25 cellular contexts compared by ENCODE assay signal in the genomic region with DNA sequence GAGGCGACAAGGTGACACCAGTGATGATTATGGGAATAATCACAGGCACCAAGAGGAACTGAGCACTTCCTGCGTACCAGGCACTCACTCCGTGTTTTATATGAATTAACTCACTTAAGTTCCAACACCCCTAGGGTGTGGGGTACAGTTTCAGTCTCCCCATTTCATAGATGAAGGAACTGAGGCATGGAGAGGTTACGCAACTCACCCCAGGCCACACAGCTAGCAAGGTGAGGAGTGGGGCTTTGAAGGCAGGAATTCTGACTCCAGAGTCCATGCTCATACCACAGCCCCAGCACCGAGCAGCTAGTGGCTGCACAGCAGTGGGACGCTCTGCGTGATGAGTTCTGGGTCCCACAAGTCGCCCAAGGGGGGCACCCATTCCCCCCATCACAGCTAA. TPM values are rescaled to one million over a fixed set of nuclear protein-coding genes. Genes with fewer than 3 reads are reported as not detected.
"Had no signal": no experiment of that assay in that cellular context is flagged by ENCODE, and none has a peak within 500 bp of the region (broad histone marks: within the 10 kb centered on the region; RNA-seq: fewer than 3 reads in every experiment).

No MANE protein-coding gene starts in this region.

- H3K9me3 ChIP-seq: left ventricle myocardium inferior, ovary, right atrium auricular region, suprapubic skin, thoracic aorta, tibial artery, upper lobe of right lung had no signal

- H3K27me3 ChIP-seq: neural progenitor cell, ovary, right atrium auricular region, upper lobe of right lung had no signal

- H3K9ac ChIP-seq: neural progenitor cell had no signal

- H3K27ac ChIP-seq: left ventricle myocardium inferior, neural progenitor cell, ovary, right atrium auricular region, skin epidermis, suprapubic skin, thoracic aorta, tibial artery, upper lobe of right lung had no signal

- H3K4me2 ChIP-seq: neural progenitor cell had no signal

- ATAC-seq: sciatic nerve, upper lobe of right lung had no signal

- H3K4me1 ChIP-seq: upper lobe of right lung had no signal

- DNase-seq: hypothalamus; immature natural killer cell; kidney; left ventricle myocardium inferior; mesendoderm; naive B cell; natural killer cell; nephron progenitor cell; ovary; stimulated activated CD4-positive, alpha-beta T cell treated with anti-CD3 and anti-CD28 coated beads, Interleukin-4, amount 100 ng/mL, for 24 hours; stimulated activated naive CD4-positive, alpha-beta T cell; tibial artery; trophoblast cell had no signal

- FAIRE-seq: islet of Langerhans, kidney, urothelium cell line had no signal

- H2AFZ ChIP-seq: neural progenitor cell had no signal

- H3K36me3 ChIP-seq: left ventricle myocardium inferior, neural progenitor cell, ovary, right atrium auricular region, suprapubic skin, thoracic aorta, tibial artery, upper lobe of right lung had no signal

- H3K4me3 ChIP-seq: left ventricle myocardium inferior, lung, neural progenitor cell, ovary, right atrium auricular region, skin epidermis, suprapubic skin, thoracic aorta, tibial artery, upper lobe of right lung had no signal

RNA-seq across cellular contexts. Expression of a gene that starts 29.9 kb away (rescaled TPM):
- total RNA-seq: mononuclear cell, natural killer cell, pulmonary artery endothelial cell had no signal
- polyA plus RNA-seq: immature natural killer cell had no signal
